12 cellular contexts compared by ENCODE assay signal in the genomic region with DNA sequence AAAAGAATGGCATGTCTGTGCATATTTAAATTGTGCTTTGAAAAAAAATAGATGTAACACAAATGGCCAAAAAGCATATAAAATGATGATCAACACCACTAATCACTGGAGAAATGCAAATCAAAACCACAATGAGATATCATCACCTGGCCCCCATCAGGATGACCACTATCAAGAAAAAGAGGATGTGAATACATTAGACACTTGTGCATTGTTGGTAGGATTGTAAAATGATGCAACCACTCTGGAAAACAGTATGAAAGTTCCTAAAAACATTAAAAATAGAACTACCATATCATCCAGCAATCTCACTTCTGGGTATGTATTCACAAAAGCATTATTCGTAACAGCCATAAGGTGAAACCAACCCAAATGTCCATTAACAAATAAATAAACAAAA.
DNase-seq lines count a peak whose midpoint lies in the region; ATAC-seq, FAIRE-seq and TF ChIP-seq lines count a peak whose summit lies in the region.
"Had no signal": no experiment of that assay in that cellular context is flagged by ENCODE, and none has a peak within 500 bp of the region (broad histone marks: within the 10 kb centered on the region; RNA-seq: fewer than 3 reads in every experiment).

No MANE protein-coding gene starts in this region.

- DNase-seq in T-helper 1 cell = no peak
- no peak for DNase-seq in Peyer's patch
- DNase-seq in endothelial cell (ENCODE audit: low spot score) = no peak
- DNase-seq in spleen = no peak
- DNase-seq in progenitor cell of endocrine pancreas (ENCODE audit: low spot score, unreplicated experiment) = no peak
- DNase-seq in urothelium cell line (ENCODE audit: low spot score) = no peak
- no peak for DNase-seq in GM23338 (ENCODE audit: low spot score)
- DNase-seq: ovary, PC-3, WERI-Rb-1 had no signal

- no peak overlapping the region for H3K4me2 ChIP-seq in GM23338

- WGBS in spleen, 5 donors = 70 to 89% (median 79%) methylated on average over 1 of the region's 1 CpG

- no peaks in the 10 kb centered on the region for H3K79me2 ChIP-seq in GM23338 (replicated peaks; ENCODE audit: insufficient read depth)

- H3K4me1 ChIP-seq in Peyer's patch (no peaks in the 10 kb centered on the region), spleen (peaks cover 15 to 30% (median 21%) of the 10 kb centered on the region in 6 donors), GM23338 (ENCODE audit: insufficient read depth) (no peaks in the 10 kb centered on the region)

- TF ChIP-seq CTCF in Peyer's patch (IDR thresholded peaks at IDR 0.05) (no peak), endothelial cell (IDR thresholded peaks at IDR 0.05; ENCODE audit: unreplicated experiment) (no peak), spleen (IDR thresholded peaks at IDR 0.05 in 8 of 11, conservative IDR thresholded peaks at IDR 0.05 in 3 of 11) (no peak), progenitor cell of endocrine pancreas (IDR thresholded peaks at IDR 0.05; ENCODE audit: unreplicated experiment) (no peak), GM23338 (conservative IDR thresholded peaks at IDR 0.05; ENCODE audit: low read depth in 2 of 2) (no peak)

- TF ChIP-seq POLR2A in Peyer's patch (IDR thresholded peaks at IDR 0.05) (no peak), spleen (IDR thresholded peaks at IDR 0.05) (no peak)

- no peaks in the 10 kb centered on the region for H3K9me3 ChIP-seq in Peyer's patch
- H3K9me3 ChIP-seq in spleen = no peaks in the 10 kb centered on the region
- H3K9me3 ChIP-seq: A549, ovary had no signal

- H3K36me3 Mint-ChIP-seq in T-helper 1 cell treated with Interleukin-12 subunit alpha and Interleukin-12 subunit beta and Interleukin-4 antibody, amounts not matched to agents 30 μg/mL and 1 μg/mL, for 36 hours (ENCODE audit: low read depth) = peaks cover 15% of the 10 kb centered on the region
- H3K36me3 Mint-ChIP-seq in endothelial cell (ENCODE audit: low read depth, unreplicated experiment) (no peaks in the 10 kb centered on the region), progenitor cell of endocrine pancreas (ENCODE audit: insufficient read depth) (peaks cover 2% of the 10 kb centered on the region), GM23338 (ENCODE audit: low read depth) (no peaks in the 10 kb centered on the region)

- no peaks in the 10 kb centered on the region for H3K9me2 ChIP-seq in GM23338 (ENCODE audit: insufficient read depth)

- FAIRE-seq in urothelium cell line (lab: Jason Lieb, UNC) = no peak

- H4K20me1 ChIP-seq in GM23338 (replicated peaks; ENCODE audit: insufficient read depth) = no peaks in the 10 kb centered on the region

- H3F3A ChIP-seq in GM23338 (replicated peaks; ENCODE audit: low read depth) = no peaks in the 10 kb centered on the region

- H3K27ac Mint-ChIP-seq in T-helper 1 cell treated with Interleukin-12 subunit alpha and Interleukin-12 subunit beta and Interleukin-4 antibody, amounts not matched to agents 30 μg/mL and 1 μg/mL, for 36 hours = peak overlapping the region; percentile 91
- H3K27ac Mint-ChIP-seq in endothelial cell (ENCODE audit: unreplicated experiment) (peak overlapping the region; percentile 9), progenitor cell of endocrine pancreas (no peak overlapping the region), GM23338 (no peak overlapping the region)

- H3K4me3 ChIP-seq in Peyer's patch = no peak overlapping the region
- H3K4me3 ChIP-seq in spleen = peak overlapping the region in 1 of 8 donors; percentile 51
- H3K4me3 ChIP-seq in GM23338 = no peak overlapping the region
- H3K4me3 ChIP-seq: A549, ovary had no signal

- peaks cover 23% of the 10 kb centered on the region for H3K4me1 Mint-ChIP-seq in T-helper 1 cell treated with Interleukin-12 subunit alpha and Interleukin-12 subunit beta and Interleukin-4 antibody, amounts not matched to agents 30 μg/mL and 1 μg/mL, for 36 hours (ENCODE audit: low read depth)
- H3K4me1 Mint-ChIP-seq in endothelial cell (ENCODE audit: unreplicated experiment) = no peaks in the 10 kb centered on the region
- H3K4me1 Mint-ChIP-seq in progenitor cell of endocrine pancreas (ENCODE audit: low read depth) = no peaks in the 10 kb centered on the region
- no peaks in the 10 kb centered on the region for H3K4me1 Mint-ChIP-seq in GM23338

- H2AFZ ChIP-seq in GM23338 = no peak overlapping the region

- H3K4me3 Mint-ChIP-seq in T-helper 1 cell treated with Interleukin-12 subunit alpha and Interleukin-12 subunit beta and Interleukin-4 antibody, amounts not matched to agents 30 μg/mL and 1 μg/mL, for 36 hours = no peak overlapping the region
- H3K4me3 Mint-ChIP-seq in endothelial cell (ENCODE audit: unreplicated experiment) = no peak overlapping the region
- H3K4me3 Mint-ChIP-seq in progenitor cell of endocrine pancreas (ENCODE audit: low read depth) = no peak overlapping the region
- H3K4me3 Mint-ChIP-seq in GM23338 = no peak overlapping the region

- H3K9me3 Mint-ChIP-seq in T-helper 1 cell treated with Interleukin-12 subunit alpha and Interleukin-12 subunit beta and Interleukin-4 antibody, amounts not matched to agents 30 μg/mL and 1 μg/mL, for 36 hours = no peaks in the 10 kb centered on the region
- H3K9me3 Mint-ChIP-seq in endothelial cell (ENCODE audit: unreplicated experiment) (no peaks in the 10 kb centered on the region), progenitor cell of endocrine pancreas (ENCODE audit: low read depth) (no peaks in the 10 kb centered on the region), GM23338 (no peaks in the 10 kb centered on the region)

- no peaks in the 10 kb centered on the region for H3K27me3 ChIP-seq in Peyer's patch
- no peaks in the 10 kb centered on the region for H3K27me3 ChIP-seq in spleen (replicated peaks in 1 of 7)
- no peaks in the 10 kb centered on the region for H3K27me3 ChIP-seq in GM23338 (ENCODE audit: insufficient read depth)
- H3K27me3 ChIP-seq: ovary had no signal

- intact Hi-C loops in spleen (cut with DNase I; ENCODE audit: low total_unique reads) = no loop called here

- H3K27me3 Mint-ChIP-seq in T-helper 1 cell treated with Interleukin-12 subunit alpha and Interleukin-12 subunit beta and Interleukin-4 antibody, amounts not matched to agents 30 μg/mL and 1 μg/mL, for 36 hours (ENCODE audit: low read depth) = no peaks in the 10 kb centered on the region
- H3K27me3 Mint-ChIP-seq in endothelial cell (ENCODE audit: unreplicated experiment) (no peaks in the 10 kb centered on the region), progenitor cell of endocrine pancreas (no peaks in the 10 kb centered on the region), GM23338 (ENCODE audit: insufficient read depth, low read depth, poor library complexity) (no peaks in the 10 kb centered on the region)

- H3K27ac ChIP-seq in Peyer's patch (peak overlapping the region in 3 of 4 donors; percentile 37 to 54 (median 51)), spleen (peak overlapping the region; percentile 43 to 80 (median 74)), GM23338 (ENCODE audit: low read depth) (no peak overlapping the region)
- H3K27ac ChIP-seq: A549, WERI-Rb-1 had no signal

- H3K36me3 ChIP-seq in Peyer's patch (peaks cover 0 to 7% (median 0%) of the 10 kb centered on the region in 3 donors), spleen (peaks cover 0 to 21% (median 0%) of the 10 kb centered on the region in 6 donors), GM23338 (ENCODE audit: insufficient read depth) (no peaks in the 10 kb centered on the region)
- H3K36me3 ChIP-seq: ovary had no signal

- ATAC-seq in GM23338 = no peak

TF ChIP-seq in GM23338, 12 proteins besides CTCF, POLR2A, EP300 and RAD21:
- TF ChIP-seq ZNF331 (CRISPR knock-in tag; IDR thresholded peaks at IDR 0.05; ENCODE audit: low read depth) = no peak

Comparison
In these comparisons a context has a peak if more than half of its experiments do, and no peak if none do; other contexts are left out.
1. H3K27ac Mint-ChIP-seq: peak in T-helper 1 cell treated with Interleukin-12 subunit alpha and Interleukin-12 subunit beta and Interleukin-4 antibody, amounts not matched to agents 30 μg/mL and 1 μg/mL, for 36 hours (single experiment) and endothelial cell (single experiment); none in progenitor cell of endocrine pancreas (single experiment) and GM23338 (single experiment).